ENCODE assay signal across 19 cellular contexts in the genomic region with DNA sequence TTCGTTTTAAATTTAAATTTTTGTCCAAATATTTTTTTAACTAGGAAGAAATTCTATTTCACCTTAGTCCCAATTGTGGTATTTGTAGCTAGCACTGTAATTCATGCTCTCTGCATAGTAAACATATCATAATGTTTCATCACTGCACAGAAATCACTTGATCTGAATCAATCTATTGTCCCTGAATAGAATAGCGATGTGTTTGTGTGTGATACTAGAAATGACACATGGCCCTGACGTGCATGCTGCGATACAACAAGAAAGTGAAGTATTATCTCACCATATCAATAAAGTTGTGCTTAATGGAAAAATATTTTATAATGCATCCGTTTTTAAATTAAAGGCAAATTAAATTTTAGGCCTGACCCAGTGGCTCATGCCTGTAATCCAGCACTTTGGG. TPM values are rescaled to one million over a fixed set of nuclear protein-coding genes. Genes with fewer than 3 reads are reported as not detected.
DNase-seq lines count a peak whose midpoint lies in the region; ATAC-seq and TF ChIP-seq lines count a peak whose summit lies in the region.
"Had no signal": no experiment of that assay in that cellular context is flagged by ENCODE, and none has a peak within 500 bp of the region (broad histone marks: within the 10 kb centered on the region; RNA-seq: fewer than 3 reads in every experiment).

No MANE protein-coding gene starts in this region.

- no peak for TF ChIP-seq POLR2A in testis (IDR thresholded peaks at IDR 0.05)
- TF ChIP-seq POLR2A in prostate gland (IDR thresholded peaks at IDR 0.05) = no peak

- DNase-seq in globus pallidus (ENCODE audit: low spot score) = peak; percentile 87
- peak; percentile 87 for DNase-seq in pons (ENCODE audit: low spot score)
- no peak for DNase-seq in T-helper 1 cell
- DNase-seq in testis = no peak
- DNase-seq in prostate gland (ENCODE audit: low spot score) = no peak
- DNase-seq in lower lobe of right lung = no peak
- DNase-seq: BE2C, DMS153, DND-41, H7, KBM-7, MV-4-11, NCI-H1105, NCI-H146, NCI-H1930, NCI-H2107, NCI-H524 treated with DMSO at 0.1 percent for 48 hours, NCI-H774 had no signal

- H3K4me3 ChIP-seq in testis = no peak overlapping the region
- H3K4me3 ChIP-seq in prostate gland = no peak overlapping the region
- H3K4me3 ChIP-seq in lower lobe of right lung = no peak overlapping the region

- 96% methylated on average over 5 of the region's 5 CpGs for WGBS in testis, 2 donors
- 96% methylated on average over 5 of the region's 5 CpGs for WGBS in prostate gland

- H3K4me1 ChIP-seq in testis (no peaks in the 10 kb centered on the region), prostate gland (replicated peaks) (no peaks in the 10 kb centered on the region), lower lobe of right lung (peaks cover 17% of the 10 kb centered on the region)
- H3K4me1 ChIP-seq: BE2C had no signal

- H3K27me3 ChIP-seq in testis (no peaks in the 10 kb centered on the region), prostate gland (replicated peaks; ENCODE audit: insufficient read depth) (no peaks in the 10 kb centered on the region), lower lobe of right lung (ENCODE audit: low read depth) (no peaks in the 10 kb centered on the region)
- H3K27me3 ChIP-seq: BE2C had no signal

- H3K27ac ChIP-seq in angular gyrus (ENCODE audit: low read depth, low read length) (peak overlapping the region; percentile 69), testis (no peak overlapping the region), prostate gland (no peak overlapping the region), lower lobe of right lung (no peak overlapping the region)

- TF ChIP-seq CTCF in testis (IDR thresholded peaks at IDR 0.05) = no peak
- no peak for TF ChIP-seq CTCF in prostate gland (IDR thresholded peaks at IDR 0.05)
- TF ChIP-seq CTCF in lower lobe of right lung (IDR thresholded peaks at IDR 0.05) = no peak

- no peak for ATAC-seq in lower lobe of right lung

- no peaks in the 10 kb centered on the region for H3K9me3 ChIP-seq in testis
- no peaks in the 10 kb centered on the region for H3K9me3 ChIP-seq in prostate gland
- H3K9me3 ChIP-seq in lower lobe of right lung = no peaks in the 10 kb centered on the region
- H3K9me3 ChIP-seq: BE2C had no signal

- intact Hi-C loops in testis (cut with DNase I; ENCODE audit: low total_unique reads) = no loop called here
- intact Hi-C loops in prostate gland (cut with DNase I) = no loop called here
- intact Hi-C loops in lower lobe of right lung (cut with DNase I) = no loop called here

- H3K36me3 ChIP-seq in testis (ENCODE audit: low read depth, missing control alignments) (no peaks in the 10 kb centered on the region), prostate gland (peaks cover 0 to 2% of the 10 kb centered on the region in 2 donors), lower lobe of right lung (peaks cover 16% of the 10 kb centered on the region)

RNA-seq across cellular contexts. Expression of a gene that starts 10.0 kb away (rescaled TPM):
- 10 to 100 TPM; 11.4 to 14.3 TPM for total RNA-seq in testis
- 12.2 TPM for polyA plus RNA-seq in testis (ENCODE audit: insufficient read depth, low read depth, low replicate concordance)
- total RNA-seq in prostate gland = 10 to 100 TPM in 1 of 2 donors, 1 to 10 TPM in 1; 8.2 to 12.0 TPM
- total RNA-seq in lower lobe of right lung = 48.5 TPM

RNA-seq across cellular contexts. Expression of a gene that starts 50.3 kb away (rescaled TPM):
- total RNA-seq in testis (10 to 100 TPM; 26.9 to 29.8 TPM), prostate gland (10 to 100 TPM; 13.1 to 14.0 TPM), lower lobe of right lung (12.3 TPM)
- polyA plus RNA-seq in testis (ENCODE audit: insufficient read depth, low read depth, low replicate concordance) = 59.2 TPM

RNA-seq across cellular contexts. Expression of a gene that starts 58.5 kb away (rescaled TPM):
- total RNA-seq in testis = 10 to 100 TPM; 33.0 to 57.2 TPM
- 28.0 TPM for polyA plus RNA-seq in testis (ENCODE audit: insufficient read depth, low read depth, low replicate concordance)
- 10 to 100 TPM; 14.3 to 15.6 TPM for total RNA-seq in prostate gland
- total RNA-seq in lower lobe of right lung = 16.0 TPM

Comparison
In these comparisons a context has a peak if more than half of its experiments do, and no peak if none do; other contexts are left out.
1. DNase-seq: peak in globus pallidus (single experiment) and pons (single experiment); none in T-helper 1 cell (0 of 5), testis (single experiment), prostate gland (single experiment) and lower lobe of right lung (single experiment).